1 cellular context compared by ENCODE assay signal in genomic region chr5:56564451-56565223, GRCh38.
A peak's percentile ranks its signal among the peaks of the same experiment; 100 is the strongest.
TF ChIP-seq lines count a peak whose summit lies in the region.

No MANE protein-coding gene starts in this region.

TF ChIP-seq in IMR-90, 13 proteins besides CTCF, POLR2A, EP300 and RAD21:
- peak; percentile 53; the same call in 1 of the 2 replicates for TF ChIP-seq CEBPB (IDR thresholded peaks at IDR 0.05; ENCODE audit: low read depth, low read length)
- TF ChIP-seq FOS (IDR thresholded peaks at IDR 0.05; ENCODE audit: low read depth, low read length) = no peak
